ENCODE assay signal across 1 cellular context in genomic region chr11:75474878-75475766, GRCh38.
A peak's percentile ranks its signal among the peaks of the same experiment; 100 is the strongest.
TF ChIP-seq lines count a peak whose summit lies in the region.

No MANE protein-coding gene starts in this region.

TF ChIP-seq in K562, 482 proteins besides CTCF, POLR2A, EP300 and RAD21 (continued from another document and continues in another):
- TF ChIP-seq NONO (IDR thresholded peaks at IDR 0.05; ENCODE audit: low read depth in 2 of 2, low read length in 1 of 2) (no peak), RBFOX2 (IDR thresholded peaks at IDR 0.05; ENCODE audit: low read depth, low read length) (peak; percentile 39; the same call in 1 of the 2 replicates), ID3 (CRISPR knock-in tag; IDR thresholded peaks at IDR 0.05) (no peak), ID3 (tag; IDR thresholded peaks at IDR 0.05) (0 out of 2 replicates have a peak, but pooled peaks have one; percentile 27), ZKSCAN3 (CRISPR knock-in tag; IDR thresholded peaks at IDR 0.05) (no peak), CREM (IDR thresholded peaks at IDR 0.05; ENCODE audit: low read depth) (no peak), POLR2B (IDR thresholded peaks at IDR 0.05; ENCODE audit: low read depth, partially characterized antibody) (peak; percentile 53), RBBP5 (IDR thresholded peaks at IDR 0.05; ENCODE audit: borderline replicate concordance, insufficient read depth, low read length, poor library complexity, severe bottlenecking) (peak; percentile 1), NCOR1 (IDR thresholded peaks at IDR 0.05) (no peak), HDGF (IDR thresholded peaks at IDR 0.05) (no peak), NCOA2 (IDR thresholded peaks at IDR 0.05; ENCODE audit: partially characterized antibody in 2 of 2) (no peak), HBP1 (CRISPR knock-in tag; IDR thresholded peaks at IDR 0.05) (no peak), FUS (optimal IDR thresholded peaks at IDR 0.05; ENCODE audit: low read depth, low read length) (no peak), HNRNPH1 (optimal IDR thresholded peaks at IDR 0.05; ENCODE audit: low read depth, low read length) (no peak), SRF (CRISPR knock-in tag; IDR thresholded peaks at IDR 0.05) (no peak), PREB (CRISPR knock-in tag; IDR thresholded peaks at IDR 0.05) (no peak), LARP7 (IDR thresholded peaks at IDR 0.05) (no peak), DEAF1 (CRISPR knock-in tag; IDR thresholded peaks at IDR 0.05) (no peak), DNMT1 (IDR thresholded peaks at IDR 0.05) (no peak), SMARCE1 (IDR thresholded peaks at IDR 0.05) (no peak), ZNF740 (CRISPR knock-in tag; IDR thresholded peaks at IDR 0.05) (no peak), ZNF740 (tag; IDR thresholded peaks at IDR 0.05) (no peak), THRB (CRISPR knock-in tag; conservative IDR thresholded peaks at IDR 0.05) (0 out of 2 replicates have a peak, but pooled peaks have one; percentile 6), ESRRA (IDR thresholded peaks at IDR 0.05; ENCODE audit: borderline replicate concordance, low read depth) (no peak), ATF3 (IDR thresholded peaks at IDR 0.05) (peak; percentile 84), ATF3 (CRISPR knock-in tag; conservative IDR thresholded peaks at IDR 0.05) (no peak), FIP1L1 (IDR thresholded peaks at IDR 0.05; ENCODE audit: low read depth, low read length, poor library complexity, severe bottlenecking) (no peak), ARID4B (CRISPR knock-in tag; IDR thresholded peaks at IDR 0.05) (peak; percentile 40; the same call in 1 of the 2 replicates), RERE (CRISPR knock-in tag; IDR thresholded peaks at IDR 0.05; ENCODE audit: borderline replicate concordance) (no peak), NFE2L1 (tag; IDR thresholded peaks at IDR 0.05; ENCODE audit: borderline replicate concordance, low read depth) (no peak), GABPB1 (CRISPR knock-in tag; IDR thresholded peaks at IDR 0.05) (no peak), DLX4 (CRISPR knock-in tag; IDR thresholded peaks at IDR 0.05) (no peak), TAF9B (IDR thresholded peaks at IDR 0.05; ENCODE audit: partially characterized antibody) (no peak), ZNF589 (CRISPR knock-in tag; IDR thresholded peaks at IDR 0.05; ENCODE audit: low read depth) (0 out of 2 replicates have a peak, but pooled peaks have one; percentile 39), TBL1XR1 (IDR thresholded peaks at IDR 0.05; ENCODE audit: low read length in 2 of 2) (no peak), TARDBP (IDR thresholded peaks at IDR 0.05) (no peak), ZNF431 (CRISPR knock-in tag; IDR thresholded peaks at IDR 0.05) (no peak), ZNF3 (CRISPR knock-in tag; IDR thresholded peaks at IDR 0.05) (peak; percentile 86), HCFC1 (IDR thresholded peaks at IDR 0.05; ENCODE audit: low read depth, low read length) (no peak), ZBTB26 (CRISPR knock-in tag; IDR thresholded peaks at IDR 0.05) (no peak), ZBTB34 (CRISPR knock-in tag; IDR thresholded peaks at IDR 0.05) (no peak), ZNF253 (CRISPR knock-in tag; conservative IDR thresholded peaks at IDR 0.05) (no peak)
